Comparison of ENCODE assay signal across 22 cellular contexts in genomic region chr18:551404-552061, GRCh38. TPM values are rescaled to one million over a fixed set of nuclear protein-coding genes. Genes with fewer than 3 reads are reported as not detected.
A peak's percentile ranks its signal among the peaks of the same experiment; 100 is the strongest.
DNase-seq lines count a peak whose midpoint lies in the region; ATAC-seq and TF ChIP-seq lines count a peak whose summit lies in the region.
"Had no signal": no experiment of that assay in that cellular context is flagged by ENCODE, and none has a peak within 500 bp of the region (broad histone marks: within the 10 kb centered on the region; RNA-seq: fewer than 3 reads in every experiment).

No MANE protein-coding gene starts in this region.

- intact Hi-C loops in natural killer cell (cut with micrococcal nuclease): no loop called here

- H3K27ac ChIP-seq in CD8-positive, alpha-beta memory T cell (ENCODE audit: low read depth, low read length): no peak overlapping the region
- H3K27ac ChIP-seq: testis had no signal

- CTCF ChIA-PET in CD8-positive, alpha-beta memory T cell (lab: Charles Lee): no interaction called here

- no peaks in the 10 kb centered on the region for H3K9me3 ChIP-seq in CD8-positive, alpha-beta memory T cell (ENCODE audit: low read length)
- H3K9me3 ChIP-seq: testis had no signal

- TF ChIP-seq CTCF in natural killer cell (IDR thresholded peaks at IDR 0.05): no peak

- no peak overlapping the region for H3K4me3 ChIP-seq in CD8-positive, alpha-beta memory T cell (ENCODE audit: low read length)
- H3K4me3 ChIP-seq: testis had no signal

- H3K4me3 Mint-ChIP-seq in natural killer cell: no peak overlapping the region
- H3K4me3 Mint-ChIP-seq in CD8-positive, alpha-beta memory T cell: no peak overlapping the region
- H3K4me3 Mint-ChIP-seq: CD8-positive, alpha-beta T cell; memory B cell had no signal

- H3K36me3 ChIP-seq in CD8-positive, alpha-beta memory T cell (ENCODE audit: insufficient read depth, low read length): no peaks in the 10 kb centered on the region

- no peak overlapping the region for H3K27ac Mint-ChIP-seq in natural killer cell
- no peak overlapping the region for H3K27ac Mint-ChIP-seq in CD8-positive, alpha-beta memory T cell
- H3K27ac Mint-ChIP-seq: CD8-positive, alpha-beta T cell; memory B cell had no signal

- POLR2A ChIA-PET in CD8-positive, alpha-beta memory T cell (lab: Charles Lee): no interaction called here

- H3K9me3 Mint-ChIP-seq in natural killer cell: no peaks in the 10 kb centered on the region
- H3K9me3 Mint-ChIP-seq in CD8-positive, alpha-beta memory T cell: no peaks in the 10 kb centered on the region
- H3K9me3 Mint-ChIP-seq: CD8-positive, alpha-beta T cell had no signal

- H3K4me1 ChIP-seq in CD8-positive, alpha-beta memory T cell (ENCODE audit: insufficient read depth, low read length): no peaks in the 10 kb centered on the region
- H3K4me1 ChIP-seq: testis had no signal

- no peaks in the 10 kb centered on the region for H3K36me3 Mint-ChIP-seq in natural killer cell
- no peaks in the 10 kb centered on the region for H3K36me3 Mint-ChIP-seq in CD8-positive, alpha-beta memory T cell
- H3K36me3 Mint-ChIP-seq: CD8-positive, alpha-beta T cell; memory B cell had no signal

- peak; percentile 98 for ATAC-seq in GM18511 (IDR thresholded peaks at IDR 0.05; ENCODE audit: unreplicated experiment)
- ATAC-seq in GM19468 (IDR thresholded peaks at IDR 0.05; ENCODE audit: extremely low read depth, unreplicated experiment): peak; percentile 92
- ATAC-seq in HG02798 (IDR thresholded peaks at IDR 0.05; ENCODE audit: poor library complexity, unreplicated experiment): peak; percentile 93
- ATAC-seq in HG03378 (IDR thresholded peaks at IDR 0.05; ENCODE audit: unreplicated experiment): peak; percentile 76
- ATAC-seq in natural killer cell: no peak
- ATAC-seq: activated CD4-positive, CD25-positive, alpha-beta regulatory T cell treated with anti-CD3 and anti-CD28 coated beads, Interleukin-2, amount 50 U/mL, for 24 hours; CD8-positive, alpha-beta T cell had no signal

- H3K27me3 Mint-ChIP-seq in natural killer cell (ENCODE audit: low read depth in 2 of 2): peaks cover 0 to 9% of the 10 kb centered on the region in 2 donors
- peaks cover 14 to 19% of the 10 kb centered on the region in 2 donors for H3K27me3 Mint-ChIP-seq in CD8-positive, alpha-beta memory T cell

- H3K4me1 Mint-ChIP-seq in natural killer cell: no peaks in the 10 kb centered on the region
- no peaks in the 10 kb centered on the region for H3K4me1 Mint-ChIP-seq in CD8-positive, alpha-beta memory T cell
- H3K4me1 Mint-ChIP-seq: memory B cell had no signal

- DNase-seq in SHP77 (lab: John Stamatoyannopoulos, UW) (no peak), NCI-H1417 treated with DMSO at 0.1 percent for 48 hours (lab: John Stamatoyannopoulos, UW) (no peak), natural killer cell (no peak)
- no peak for DNase-seq in CD8-positive, alpha-beta memory T cell
- DNase-seq: activated naive CD4-positive, alpha-beta T cell treated with Interleukin-2 at 50 U/mL for 16 hours; CD8-positive, alpha-beta T cell; cortex of kidney; erythroblast; glutamatergic neuron; NCI-H2171 treated with DMSO at 0.1 percent for 48 hours; SIG-M5; stimulated activated CD4-positive, alpha-beta T cell treated with anti-CD3 and anti-CD28 coated beads, Interleukin-1b, Interleukin-23, amount 100 ng/mL, for 48 hours; T-helper 2 cell; testis had no signal

- H3K27me3 ChIP-seq in CD8-positive, alpha-beta memory T cell (ENCODE audit: insufficient read depth, low read length, poor library complexity, severe bottlenecking): peaks cover 4% of the 10 kb centered on the region
- H3K27me3 ChIP-seq: testis had no signal

RNA-seq across cellular contexts. Expression of gene CETN1, which starts 28.6 kb away (rescaled TPM):
- total RNA-seq in natural killer cell: not detected
- not detected for total RNA-seq in CD8-positive, alpha-beta memory T cell
- not detected for polyA plus RNA-seq in CD8-positive, alpha-beta memory T cell
- total RNA-seq: A673; CD8-positive, alpha-beta T cell had no signal
- polyA plus RNA-seq: neural cell had no signal

RNA-seq across cellular contexts. Expression of gene CLUL1, which starts 45.3 kb away (rescaled TPM):
- total RNA-seq in natural killer cell: not detected
- total RNA-seq in CD8-positive, alpha-beta memory T cell: not detected
- 2.1 TPM for polyA plus RNA-seq in CD8-positive, alpha-beta memory T cell
- total RNA-seq: CD8-positive, alpha-beta T cell had no signal

RNA-seq across cellular contexts. Expression of gene COLEC12, which starts 51.0 kb away (rescaled TPM):
- total RNA-seq in natural killer cell: not detected
- total RNA-seq in CD8-positive, alpha-beta memory T cell: under 1 TPM in 1 of 2 experiments, not detected in 1; 0.04 TPM
- not detected for polyA plus RNA-seq in CD8-positive, alpha-beta memory T cell
- total RNA-seq: CD8-positive, alpha-beta T cell had no signal

Comparison
In these comparisons a context has a peak if more than half of its experiments do, and no peak if none do; other contexts are left out.
1. ATAC-seq: peak in GM18511 (single experiment), GM19468 (single experiment), HG02798 (single experiment) and HG03378 (single experiment); none in natural killer cell (0 of 3).